8 cellular contexts compared by ENCODE assay signal in genomic region chr2:175414872-175415487, GRCh38.
A peak's percentile ranks its signal among the peaks of the same experiment; 100 is the strongest.
DNase-seq lines count a peak whose midpoint lies in the region; ATAC-seq and TF ChIP-seq lines count a peak whose summit lies in the region.

No MANE protein-coding gene starts in this region.

- no peaks in the 10 kb centered on the region for H3K27me3 ChIP-seq in body of pancreas
- H3K27me3 ChIP-seq in tibial artery = no peaks in the 10 kb centered on the region

- H3K9me3 ChIP-seq in body of pancreas (no peaks in the 10 kb centered on the region), tibial artery (no peaks in the 10 kb centered on the region)

- H3K36me3 ChIP-seq in body of pancreas (replicated peaks in 1 of 2; ENCODE audit: insufficient read depth in 1 of 2, low read depth in 2 of 2) (no peaks in the 10 kb centered on the region), tibial artery (no peaks in the 10 kb centered on the region)

- DNase-seq in DMS153 (lab: John Stamatoyannopoulos, UW) (peak; percentile 52), HCEC 1CT (peak; percentile 47), NCI-H526 (lab: John Stamatoyannopoulos, UW) (peak; percentile 42 to 71), body of pancreas (peak; percentile 30 to 70 (median 54)), islet precursor cell (peak; percentile 77), tibial artery (peak in 1 of 2 donors; percentile 61), 8988T (no peak)

- ATAC-seq in body of pancreas (peak; percentile 53), HG02981 (IDR thresholded peaks at IDR 0.05; ENCODE audit: unreplicated experiment) (no peak)

- H3K4me1 ChIP-seq in body of pancreas (no peaks in the 10 kb centered on the region), tibial artery (no peaks in the 10 kb centered on the region)

- 28 to 32% methylated on average over 3 of the region's 3 CpGs for WGBS in body of pancreas, 2 donors

- H3K27ac ChIP-seq in body of pancreas = no peak overlapping the region
- H3K27ac ChIP-seq in tibial artery = no peak overlapping the region

- intact Hi-C loops in body of pancreas (cut with DNase I) = no loop called here
- intact Hi-C loops in tibial artery (cut with DNase I; ENCODE audit: low total_unique reads) = no loop called here

- no peak for TF ChIP-seq POLR2A in body of pancreas (IDR thresholded peaks at IDR 0.05)

- TF ChIP-seq CTCF in body of pancreas (IDR thresholded peaks at IDR 0.05) = peak in 6 of 7 experiments; percentile 28 to 50 (median 40)
- TF ChIP-seq CTCF in tibial artery (IDR thresholded peaks at IDR 0.05) = peak; percentile 47 to 49

- no peak overlapping the region for H3K4me3 ChIP-seq in body of pancreas
- no peak overlapping the region for H3K4me3 ChIP-seq in tibial artery
